8 cellular contexts compared by ENCODE assay signal in the genomic region with DNA sequence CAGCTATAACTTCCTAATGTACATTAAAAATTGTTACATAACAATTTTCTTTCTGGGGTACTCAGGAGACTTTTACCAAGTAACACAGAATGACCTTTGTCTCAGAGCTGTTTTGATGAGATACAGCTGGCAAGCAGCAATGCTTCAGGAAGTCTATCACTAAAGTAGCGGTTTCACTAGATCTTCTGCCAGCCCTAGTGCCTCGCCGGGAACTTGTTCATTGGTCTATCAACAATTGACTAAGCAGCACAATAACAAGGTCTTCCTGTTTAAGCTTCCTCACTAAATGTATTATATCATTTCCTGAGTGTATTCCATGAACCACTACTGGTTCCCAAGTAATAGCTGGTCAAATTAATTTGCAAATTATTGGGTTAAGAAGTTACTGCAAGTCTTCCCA.
DNase-seq lines count a peak whose midpoint lies in the region; ATAC-seq and TF ChIP-seq lines count a peak whose summit lies in the region.

No MANE protein-coding gene starts in this region.

- no peaks in the 10 kb centered on the region for H3K9me3 ChIP-seq in PC-3 (ENCODE audit: low read length)
- no peaks in the 10 kb centered on the region for H3K9me3 ChIP-seq in mucosa of descending colon

- H3K36me3 ChIP-seq in PC-3 (ENCODE audit: low read depth, low read length) = peaks cover 8% of the 10 kb centered on the region
- H3K36me3 ChIP-seq in mucosa of descending colon (ENCODE audit: low read depth) = no peaks in the 10 kb centered on the region

- H3K4me3 Mint-ChIP-seq in activated naive CD8-positive, alpha-beta T cell treated with anti-CD3 and anti-CD28 coated beads, Interleukin-2, amount 50 U/mL, for 24 hours = no peak overlapping the region
- H3K4me3 Mint-ChIP-seq in Calu3 (ENCODE audit: low read depth, unreplicated experiment) = no peak overlapping the region

- ATAC-seq in GM21528 (IDR thresholded peaks at IDR 0.05; ENCODE audit: low FRiP score, unreplicated experiment) = peak; percentile 73
- ATAC-seq in PC-3 = peak; percentile 57; the same call in 1 of the 2 replicates
- ATAC-seq in activated naive CD8-positive, alpha-beta T cell treated with anti-CD3 and anti-CD28 coated beads, Interleukin-2, amount 50 U/mL, for 24 hours = peak; percentile 91
- ATAC-seq in mucosa of descending colon = peak; percentile 70
- no peak for ATAC-seq in HG03135 (IDR thresholded peaks at IDR 0.05; ENCODE audit: unreplicated experiment)

- no peaks in the 10 kb centered on the region for H3K27me3 Mint-ChIP-seq in activated naive CD8-positive, alpha-beta T cell treated with anti-CD3 and anti-CD28 coated beads, Interleukin-2, amount 50 U/mL, for 24 hours
- no peaks in the 10 kb centered on the region for H3K27me3 Mint-ChIP-seq in Calu3 (ENCODE audit: unreplicated experiment)

- H3K4me2 ChIP-seq in PC-3 (ENCODE audit: low read length) = no peak overlapping the region

- no peak overlapping the region for H2AFZ ChIP-seq in PC-3 (ENCODE audit: low read length)

- DNase-seq in AG20443 (ENCODE audit: low spot score) (peak; percentile 40), PC-3 (peak; percentile 26), mucosa of descending colon (peak in 1 of 3 donors; percentile 29), DMS114 treated with DMSO at 0.1 percent for 48 hours (lab: John Stamatoyannopoulos, UW; ENCODE audit: unreplicated experiment) (no peak), Calu3 (no peak)
- no peak for DNase-seq in activated naive CD8-positive, alpha-beta T cell treated with anti-CD3 and anti-CD28 coated beads, Interleukin-2, amount 50 U/mL, for 24 hours

- H3K79me2 ChIP-seq in PC-3 (ENCODE audit: low read length) = peaks cover 52% of the 10 kb centered on the region

- H3K27me3 ChIP-seq in PC-3 (ENCODE audit: low read length) = no peaks in the 10 kb centered on the region

- H3K36me3 Mint-ChIP-seq in activated naive CD8-positive, alpha-beta T cell treated with anti-CD3 and anti-CD28 coated beads, Interleukin-2, amount 50 U/mL, for 24 hours (ENCODE audit: low read depth) = peaks cover 57% of the 10 kb centered on the region
- peaks cover 22% of the 10 kb centered on the region for H3K36me3 Mint-ChIP-seq in Calu3 (ENCODE audit: insufficient read depth, unreplicated experiment)

- H4K20me1 ChIP-seq in PC-3 (ENCODE audit: low read length) = no peaks in the 10 kb centered on the region

- peak overlapping the region; percentile 48 for H3K27ac Mint-ChIP-seq in activated naive CD8-positive, alpha-beta T cell treated with anti-CD3 and anti-CD28 coated beads, Interleukin-2, amount 50 U/mL, for 24 hours
- no peak overlapping the region for H3K27ac Mint-ChIP-seq in Calu3 (ENCODE audit: unreplicated experiment)

- no peak overlapping the region for H3K4me3 ChIP-seq in PC-3 (ENCODE audit: low read length)
- no peak overlapping the region for H3K4me3 ChIP-seq in mucosa of descending colon

- BruUV-seq in PC-3 (replicated peaks; lab: Mats Ljungman, UMichigan) = no TSS peak
- BruUV-seq in Calu3 (replicated peaks; lab: Mats Ljungman, UMichigan) = no TSS peak

- no peaks in the 10 kb centered on the region for H3F3A ChIP-seq in PC-3 (ENCODE audit: low read length, unreplicated experiment)

- CTCF ChIA-PET in PC-3 (lab: Charles Lee) (no interaction called here), Calu3 (lab: Charles Lee) (no interaction called here)

- H3K9ac ChIP-seq in PC-3 (ENCODE audit: low read length) = no peak overlapping the region

- H3K27ac ChIP-seq in PC-3 (ENCODE audit: low read length) = no peak overlapping the region

- TF ChIP-seq CTCF in PC-3 (conservative IDR thresholded peaks at IDR 0.05; ENCODE audit: low read depth, low read length) (no peak), mucosa of descending colon (IDR thresholded peaks at IDR 0.05) (no peak), Calu3 (IDR thresholded peaks at IDR 0.05; ENCODE audit: unreplicated experiment) (no peak)

- H3K9me3 Mint-ChIP-seq in activated naive CD8-positive, alpha-beta T cell treated with anti-CD3 and anti-CD28 coated beads, Interleukin-2, amount 50 U/mL, for 24 hours = no peaks in the 10 kb centered on the region
- H3K9me3 Mint-ChIP-seq in Calu3 (ENCODE audit: low read depth, unreplicated experiment) = no peaks in the 10 kb centered on the region

- peaks cover 49% of the 10 kb centered on the region for H3K4me1 Mint-ChIP-seq in activated naive CD8-positive, alpha-beta T cell treated with anti-CD3 and anti-CD28 coated beads, Interleukin-2, amount 50 U/mL, for 24 hours
- peaks cover 8% of the 10 kb centered on the region for H3K4me1 Mint-ChIP-seq in Calu3 (ENCODE audit: low read depth, unreplicated experiment)

- H3K4me1 ChIP-seq in PC-3 (ENCODE audit: insufficient read depth, low read length) (0 out of 2 replicates have a peak, but pooled peaks cover 7% of the 10 kb centered on the region), mucosa of descending colon (ENCODE audit: low read depth) (no peaks in the 10 kb centered on the region)

- no peaks in the 10 kb centered on the region for H3K9me2 ChIP-seq in PC-3 (replicated peaks; ENCODE audit: low read length)

- intact Hi-C loops in PC-3 (cut with micrococcal nuclease) (no loop called here), mucosa of descending colon (cut with DNase I, micrococcal nuclease) (no loop called here), Calu3 (cut with micrococcal nuclease; ENCODE audit: unreplicated experiment) (no loop called here)

- POLR2A ChIA-PET in PC-3 (lab: Charles Lee; ENCODE audit: unreplicated experiment) = no interaction called here

Comparison
In these comparisons a context has a peak if more than half of its experiments do, and no peak if none do; other contexts are left out.
1. DNase-seq: peak in AG20443 (single experiment) and PC-3 (single experiment); none in activated naive CD8-positive, alpha-beta T cell treated with anti-CD3 and anti-CD28 coated beads, Interleukin-2, amount 50 U/mL, for 24 hours (single experiment), DMS114 treated with DMSO at 0.1 percent for 48 hours (single experiment) and Calu3 (single experiment).